22 cellular contexts compared by ENCODE assay signal in genomic region chr1:228160201-228160761, GRCh38.
"Had no signal": no experiment of that assay in that cellular context is flagged by ENCODE, and none has a peak within 500 bp of the region (broad histone marks: within the 10 kb centered on the region; RNA-seq: fewer than 3 reads in every experiment).

No MANE protein-coding gene starts in this region.

- ATAC-seq: activated CD4-positive, CD25-positive, alpha-beta regulatory T cell treated with anti-CD3 and anti-CD28 coated beads, Interleukin-2, amount 50 U/mL, for 24 hours; foreskin keratinocyte; natural killer cell; sciatic nerve; stimulated activated naive B cell treated with anti-CD40 and anti-IgM and Interleukin-4, amounts not matched to agents 10 μg/mL and 1 μg/mL and 100 μg/mL, for 72 hours had no signal

- H3K9me3 ChIP-seq: esophagus muscularis mucosa, stomach, tibial artery had no signal

- H3K27me3 ChIP-seq: neural progenitor cell had no signal

- H3K27ac ChIP-seq: neural progenitor cell, stomach, tibial artery, VCaP had no signal

- H3K36me3 ChIP-seq: esophagus muscularis mucosa, neural progenitor cell, stomach, tibial artery had no signal

- H3K4me3 ChIP-seq: esophagus muscularis mucosa, neural progenitor cell, stomach, tibial artery had no signal

- DNase-seq: activated CD4-positive, alpha-beta memory T cell treated with anti-CD3 and anti-CD28 coated beads for 36 hours; activated CD4-positive, alpha-beta T cell treated with anti-CD3 and anti-CD28 coated beads for 48 hours; activated CD8-positive, alpha-beta memory T cell treated with anti-CD3 and anti-CD28 coated beads, Interleukin-2, amount 50 U/mL, for 4 hours; activated gamma-delta T cell; activated naive CD4-positive, alpha-beta T cell treated with anti-CD3 and anti-CD28 coated beads, Interleukin-2, amount 10 ng/mL, durations not matched to agents 7 days and 5 days; activated T-cell treated with anti-CD3 and anti-CD28 coated beads, Interleukin-2, amount 50 U/mL, for 1 hour; amniotic stem cell; central memory CD4-positive, alpha-beta T cell; foreskin keratinocyte; mesenchymal stem cell; natural killer cell; small intestine; stimulated activated CD4-positive, alpha-beta T cell treated with anti-CD3 and anti-CD28 coated beads, Interleukin-2, amount 100 ng/mL, for 24 hours; stimulated activated naive B cell treated with anti-CD40 and anti-IgM and Interleukin-4, amounts not matched to agents 10 μg/mL and 1 μg/mL and 100 μg/mL, for 72 hours; stomach; T-helper 9 cell; tibial artery had no signal
